Comparison of ENCODE assay signal across 8 cellular contexts in the genomic region with DNA sequence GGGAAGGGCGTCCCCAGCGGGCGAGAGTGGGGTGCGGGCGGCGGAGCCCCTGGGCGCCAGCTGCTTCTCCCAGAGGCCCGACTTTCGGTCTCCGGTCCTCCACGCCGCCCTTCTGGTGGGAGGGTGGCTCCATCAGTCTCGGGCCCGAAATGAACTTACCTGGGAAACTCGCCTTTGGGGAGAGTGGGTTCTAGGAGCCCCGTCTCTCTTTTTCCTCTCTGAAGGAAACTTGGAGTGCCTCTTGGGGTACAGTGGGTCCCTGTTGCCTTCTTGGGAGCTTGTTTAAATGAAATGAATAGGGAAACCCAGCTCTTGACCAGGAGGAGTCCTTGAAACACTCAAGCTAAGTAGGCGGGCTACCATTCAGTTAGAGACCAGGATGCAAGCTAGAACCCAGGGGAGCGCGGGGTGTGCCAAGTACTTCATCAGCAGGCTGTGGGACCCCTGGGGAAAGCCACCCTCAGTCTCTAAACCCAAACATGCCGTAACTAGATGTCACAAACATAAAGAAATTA. TPM values are rescaled to one million over a fixed set of nuclear protein-coding genes. Genes with fewer than 3 reads are reported as not detected.
DNase-seq lines count a peak whose midpoint lies in the region; TF ChIP-seq lines count a peak whose summit lies in the region.

No MANE protein-coding gene starts in this region.

- peak overlapping the region; percentile 79 for H3K4me2 ChIP-seq in PC-9

- H3F3A ChIP-seq in PC-9 (ENCODE audit: insufficient read depth, low read depth), result no peaks in the 10 kb centered on the region

- H3K4me3 ChIP-seq in PC-9 (peak overlapping the region; percentile 58), epithelial cell of esophagus (ENCODE audit: low read length) (peak overlapping the region; percentile 38), prostate gland (peak overlapping the region; percentile 40 to 48)

- CTCF ChIA-PET in PC-9 (lab: Charles Lee), result interaction anchor here (0.7 to 0.8 kb wide), 2 partner anchors 97 to 199 kb away, joined by 3 read pairs; no protein-coding TSS in a partner anchor

- intact Hi-C loops in PC-9 (cut with micrococcal nuclease; ENCODE audit: unreplicated experiment) (loop anchor here (5.0 kb wide), 2 partner anchors 80 to 100 kb away; a partner anchor contains a TSS), prostate gland (cut with DNase I) (no loop called here), posterior vena cava (cut with DNase I) (loop anchor here in 1 of 2 donors (1.0 kb wide), 1 partner anchor 26 kb away; no protein-coding TSS in a partner anchor)

- TF ChIP-seq POLR2A in prostate gland (IDR thresholded peaks at IDR 0.05), result no peak

- H3K4me1 ChIP-seq in PC-9 (replicated peaks; ENCODE audit: insufficient read depth) (peaks cover 4% of the 10 kb centered on the region; the same call in 1 of the 2 replicates), prostate gland (replicated peaks) (peaks cover 2% of the 10 kb centered on the region)

- H3K9me3 ChIP-seq in PC-9 (ENCODE audit: insufficient read depth, low read depth), result no peaks in the 10 kb centered on the region
- no peaks in the 10 kb centered on the region for H3K9me3 ChIP-seq in prostate gland

- peak overlapping the region; percentile 89 for H2AFZ ChIP-seq in PC-9

- H4K20me1 ChIP-seq in PC-9 (ENCODE audit: insufficient read depth), result no peaks in the 10 kb centered on the region; the same call in 1 of the 2 replicates

- no TSS peak for BruUV-seq in PC-9 (replicated peaks; lab: Mats Ljungman, UMichigan)

- H3K27me3 ChIP-seq in PC-9 (ENCODE audit: insufficient read depth, low read depth), result no peaks in the 10 kb centered on the region
- H3K27me3 ChIP-seq in prostate gland (replicated peaks; ENCODE audit: insufficient read depth), result no peaks in the 10 kb centered on the region

- H3K36me3 ChIP-seq in PC-9 (ENCODE audit: low read depth) (no peaks in the 10 kb centered on the region), prostate gland (no peaks in the 10 kb centered on the region)

- peak; percentile 16 for TF ChIP-seq CTCF in GM10266 (IDR thresholded peaks at IDR 0.05; ENCODE audit: control insufficient read depth, insufficient read depth, low read depth, missing control alignments)
- no peak; the same call in 1 of the 2 replicates for TF ChIP-seq CTCF in PC-9 (conservative IDR thresholded peaks at IDR 0.05)
- no peak for TF ChIP-seq CTCF in epithelial cell of esophagus (IDR thresholded peaks at IDR 0.05; ENCODE audit: insufficient read depth, low read depth, low read length, missing control alignments)
- no peak for TF ChIP-seq CTCF in prostate gland (IDR thresholded peaks at IDR 0.05)
- TF ChIP-seq CTCF in GM13976 (IDR thresholded peaks at IDR 0.05; ENCODE audit: borderline replicate concordance, control extremely low read depth, extremely low read depth, insufficient read depth, missing control alignments), result no peak

- DNase-seq in GM10266 (ENCODE audit: extremely low spot score) (no peak), PC-9 (no peak), epithelial cell of esophagus (ENCODE audit: low read depth) (no peak), prostate gland (ENCODE audit: low spot score) (no peak), posterior vena cava (ENCODE audit: low spot score) (no peak), GM13976 (ENCODE audit: low spot score) (no peak), SW480 (ENCODE audit: low spot score) (no peak), SKM-1 (lab: John Stamatoyannopoulos, UW; ENCODE audit: unreplicated experiment) (no peak)

- no peaks in the 10 kb centered on the region for H3K79me2 ChIP-seq in PC-9 (ENCODE audit: low read depth)

- in situ Hi-C loops in GM13976 (cut with MboI; ENCODE audit: low sequenced_read_pairs, unreplicated experiment), result no loop called here

- POLR2A ChIA-PET in PC-9 (lab: Charles Lee; ENCODE audit: unreplicated experiment), result no interaction called here

- H3K27ac ChIP-seq in PC-9 (no peak overlapping the region), prostate gland (peak overlapping the region in 1 of 2 donors; percentile 44)

- 14% methylated on average over 20 of the region's 20 CpGs for WGBS in prostate gland

- H3K9me2 ChIP-seq in PC-9 (ENCODE audit: insufficient read depth), result no peaks in the 10 kb centered on the region; the same call in 1 of the 2 replicates

RNA-seq across cellular contexts. Expression of a gene that starts 1.3 kb away (rescaled TPM):
- 0.80 and 1.7 TPM in 2 replicates for total RNA-seq in PC-9 (2021)
- total RNA-seq in prostate gland, result 1 to 10 TPM; 1.0 to 3.4 TPM
- under 1 TPM; 0.57 to 0.60 TPM for total RNA-seq in posterior vena cava
